Comparison of ENCODE assay signal across 8 cellular contexts in genomic region chr14:105473677-105474477, GRCh38. TPM values are rescaled to one million over a fixed set of nuclear protein-coding genes. Genes with fewer than 3 reads are reported as not detected.
A peak's percentile ranks its signal among the peaks of the same experiment; 100 is the strongest.
DNase-seq lines count a peak whose midpoint lies in the region; ATAC-seq lines count a peak whose summit lies in the region.

No MANE protein-coding gene starts in this region.

- H3K27ac Mint-ChIP-seq in T-cell = no peak overlapping the region

- intact Hi-C loops in left cardiac atrium (cut with DNase I) (no loop called here), posterior cingulate gyrus (cut with DNase I) (no loop called here)

- no peaks in the 10 kb centered on the region for H3K9me3 Mint-ChIP-seq in T-cell

- peaks cover 8 to 15% (median 14%) of the 10 kb centered on the region in 3 donors for H3K4me1 Mint-ChIP-seq in T-cell

- POLR2A ChIA-PET in T-cell (lab: Charles Lee) = interaction anchor here in 1 of 2 donors (0.6 kb wide), 1 partner anchor 13 kb away, joined by 3 read pairs; the partner anchor contains the start of gene CRIP1

- H3K27me3 Mint-ChIP-seq in T-cell = peaks cover 0 to 3% of the 10 kb centered on the region in 2 donors

- ATAC-seq in T-cell (replicated peaks in 1 of 4) (peak; percentile 71 to 81 (median 76)), left cardiac atrium (peak; percentile 39 to 54), GM21825 (IDR thresholded peaks at IDR 0.05; ENCODE audit: unreplicated experiment) (no peak), GM21423 (IDR thresholded peaks at IDR 0.05; ENCODE audit: unreplicated experiment) (no peak)

- CTCF ChIA-PET in T-cell (lab: Charles Lee) = interaction anchor here in 1 of 2 donors (0.6 to 0.7 kb wide), 2 partner anchors 16 to 414 kb away, joined by 3 read pairs; no protein-coding TSS in a partner anchor

- DNase-seq in EH (ENCODE audit: low read depth) (peak; percentile 85), NCI-H1048 (lab: John Stamatoyannopoulos, UW) (peak; percentile 66), T-cell (peak; percentile 46 to 83 (median 68)), anterior cingulate cortex (lab: John Stamatoyannopoulos, UW) (peak in 51 of 58 donors; percentile 12 to 81 (median 53)), left cardiac atrium (peak; percentile 99), posterior cingulate gyrus (peak in 8 of 10 donors; percentile 57 to 94 (median 74))

- no peaks in the 10 kb centered on the region for H3K36me3 Mint-ChIP-seq in T-cell

- H3K4me3 Mint-ChIP-seq in T-cell = peak overlapping the region; percentile 64 to 72 (median 71)

RNA-seq across cellular contexts. Expression of gene CRIP2, which starts 0.7 kb away (rescaled TPM):
- total RNA-seq in T-cell (10 to 100 TPM in 4 of 5 donors, 1 to 10 TPM in 1; 6.4 to 38.7 (median 19.7) TPM), left cardiac atrium (100 to 1,000 TPM; 783 to 843 TPM)

RNA-seq across cellular contexts. Expression of gene CRIP1, which starts 12.8 kb away (rescaled TPM):
- total RNA-seq in T-cell (100 to 1,000 TPM; 224 to 477 (median 329) TPM), left cardiac atrium (100 to 1,000 TPM; 137 to 192 TPM)

RNA-seq across cellular contexts. Expression of gene TEDC1, which starts 17.2 kb away (rescaled TPM):
- total RNA-seq in T-cell (100 to 1,000 TPM in 1 of 5 donors, 10 to 100 TPM in 4; 32.8 to 186 (median 37.5) TPM), left cardiac atrium (1 to 10 TPM; 5.1 to 5.9 TPM)

RNA-seq across cellular contexts. Expression of gene TMEM121, which starts 52.5 kb away (rescaled TPM):
- total RNA-seq in T-cell (1 to 10 TPM; 1.8 to 6.7 (median 4.0) TPM), left cardiac atrium (1 to 10 TPM; 2.2 to 2.7 TPM)

RNA-seq across cellular contexts. Expression of gene MTA1, which starts 54.2 kb away (rescaled TPM):
- total RNA-seq in T-cell (100 to 1,000 TPM; 111 to 152 (median 141) TPM), left cardiac atrium (100 to 1,000 TPM in 1 of 2 donors, 10 to 100 TPM in 1; 99.5 to 115 TPM)

Comparison
In these comparisons a context has a peak if more than half of its experiments do, and no peak if none do; other contexts are left out.
1. ATAC-seq: peak in T-cell (4 of 4) and left cardiac atrium (2 of 2); none in GM21825 (single experiment) and GM21423 (single experiment).
2. RNA of gene CRIP2, which starts 0.7 kb away (total RNA-seq): 783 to 843 TPM in left cardiac atrium; 6.4 to 38.7 TPM in T-cell; every median in the first group is over 10 times any median in the second.
3. RNA of gene TEDC1, which starts 17.2 kb away (total RNA-seq): 32.8 to 186 TPM in T-cell; 5.1 to 5.9 TPM in left cardiac atrium; every median in the first group is over 4 times any median in the second.
4. Peak in every context shown above with its lines, with median percentiles within 50 percentile points of each other: DNase-seq.